ENCODE assay signal across 12 cellular contexts in genomic region chr9:37836386-37836785, GRCh38. TPM values are rescaled to one million over a fixed set of nuclear protein-coding genes. Genes with fewer than 3 reads are reported as not detected.
DNase-seq lines count a peak whose midpoint lies in the region; ATAC-seq, FAIRE-seq and TF ChIP-seq lines count a peak whose summit lies in the region.
"Had no signal": no experiment of that assay in that cellular context is flagged by ENCODE, and none has a peak within 500 bp of the region (broad histone marks: within the 10 kb centered on the region; RNA-seq: fewer than 3 reads in every experiment).

No MANE protein-coding gene starts in this region.

- H3K27ac Mint-ChIP-seq in activated CD8-positive, alpha-beta memory T cell treated with anti-CD3 and anti-CD28 coated beads, Interleukin-2, amount 10 ng/mL, durations not matched to agents 7 days and 5 days, result no peak overlapping the region
- no peak overlapping the region for H3K27ac Mint-ChIP-seq in CD8-positive, alpha-beta memory T cell
- no peak overlapping the region for H3K27ac Mint-ChIP-seq in GM23338

- no peaks in the 10 kb centered on the region for H3K4me1 ChIP-seq in CD8-positive, alpha-beta memory T cell (ENCODE audit: insufficient read depth, low read length)
- no peaks in the 10 kb centered on the region for H3K4me1 ChIP-seq in GM23338 (ENCODE audit: insufficient read depth)
- H3K4me1 ChIP-seq: gastrocnemius medialis, thyroid gland had no signal

- peak; percentile 88 for FAIRE-seq in islet of Langerhans (lab: Jason Lieb, UNC)
- FAIRE-seq: H1 had no signal

- peaks cover 7% of the 10 kb centered on the region for H3K4me1 Mint-ChIP-seq in activated CD8-positive, alpha-beta memory T cell treated with anti-CD3 and anti-CD28 coated beads, Interleukin-2, amount 10 ng/mL, durations not matched to agents 7 days and 5 days
- H3K4me1 Mint-ChIP-seq in CD8-positive, alpha-beta memory T cell, result peaks cover 5 to 18% (median 6%) of the 10 kb centered on the region in 3 donors
- H3K4me1 Mint-ChIP-seq in GM23338, result no peaks in the 10 kb centered on the region

- CTCF ChIA-PET in activated CD8-positive, alpha-beta memory T cell treated with anti-CD3 and anti-CD28 coated beads, Interleukin-2, amount 10 ng/mL, durations not matched to agents 7 days and 5 days (lab: Charles Lee), result no interaction called here
- CTCF ChIA-PET in CD8-positive, alpha-beta memory T cell (lab: Charles Lee), result no interaction called here

- POLR2A ChIA-PET in CD8-positive, alpha-beta memory T cell (lab: Charles Lee), result no interaction called here

- H2AFZ ChIP-seq in GM23338, result no peak overlapping the region

- H3K4me3 ChIP-seq in CD8-positive, alpha-beta memory T cell (ENCODE audit: low read length), result no peak overlapping the region
- H3K4me3 ChIP-seq in GM23338, result no peak overlapping the region
- H3K4me3 ChIP-seq: gastrocnemius medialis, thyroid gland had no signal

- H3K27me3 Mint-ChIP-seq in activated CD8-positive, alpha-beta memory T cell treated with anti-CD3 and anti-CD28 coated beads, Interleukin-2, amount 10 ng/mL, durations not matched to agents 7 days and 5 days, result no peaks in the 10 kb centered on the region
- no peaks in the 10 kb centered on the region for H3K27me3 Mint-ChIP-seq in CD8-positive, alpha-beta memory T cell
- peaks cover 3% of the 10 kb centered on the region for H3K27me3 Mint-ChIP-seq in GM23338 (ENCODE audit: insufficient read depth, low read depth, poor library complexity)

- no peaks in the 10 kb centered on the region for H3K9me3 ChIP-seq in CD8-positive, alpha-beta memory T cell (ENCODE audit: low read length)
- H3K9me3 ChIP-seq: gastrocnemius medialis, thyroid gland had no signal

- peaks cover 5% of the 10 kb centered on the region for H3K36me3 Mint-ChIP-seq in activated CD8-positive, alpha-beta memory T cell treated with anti-CD3 and anti-CD28 coated beads, Interleukin-2, amount 10 ng/mL, durations not matched to agents 7 days and 5 days
- H3K36me3 Mint-ChIP-seq in CD8-positive, alpha-beta memory T cell, result peaks cover 0 to 32% (median 6%) of the 10 kb centered on the region in 3 donors
- no peaks in the 10 kb centered on the region for H3K36me3 Mint-ChIP-seq in GM23338 (ENCODE audit: low read depth)

- no peaks in the 10 kb centered on the region for H3K27me3 ChIP-seq in CD8-positive, alpha-beta memory T cell (ENCODE audit: insufficient read depth, low read length, poor library complexity, severe bottlenecking)
- H3K27me3 ChIP-seq in GM23338 (ENCODE audit: insufficient read depth), result no peaks in the 10 kb centered on the region
- H3K27me3 ChIP-seq: gastrocnemius medialis, thyroid gland had no signal

- no peaks in the 10 kb centered on the region; the same call in 1 of the 2 replicates for H4K20me1 ChIP-seq in GM23338 (replicated peaks; ENCODE audit: insufficient read depth)

- DNase-seq in activated CD8-positive, alpha-beta memory T cell treated with anti-CD3 and anti-CD28 coated beads, Interleukin-2, amount 10 ng/mL, durations not matched to agents 7 days and 5 days, result peak; percentile 42
- DNase-seq in activated CD8-positive, alpha-beta memory T cell treated with anti-CD3 and anti-CD28 coated beads, Interleukin-2, amount 50 U/mL, for 48 hours, result no peak
- DNase-seq in CD8-positive, alpha-beta memory T cell, result no peak
- no peak for DNase-seq in GM23338 (ENCODE audit: low spot score)
- no peak for DNase-seq in cerebellar cortex (ENCODE audit: low spot score)
- DNase-seq: gastrocnemius medialis, NCI-H1694 treated with DMSO at 0.1 percent for 48 hours, thyroid gland had no signal

- H3K4me2 ChIP-seq in GM23338, result no peak overlapping the region

- peak; percentile 39 for ATAC-seq in activated CD8-positive, alpha-beta memory T cell treated with anti-CD3 and anti-CD28 coated beads, Interleukin-2, amount 10 ng/mL, durations not matched to agents 7 days and 5 days
- ATAC-seq in GM21515 (IDR thresholded peaks at IDR 0.05; ENCODE audit: unreplicated experiment) (peak; percentile 81), HG03139 (IDR thresholded peaks at IDR 0.05; ENCODE audit: unreplicated experiment) (peak; percentile 65), GM23338 (no peak)
- ATAC-seq: gastrocnemius medialis had no signal

- H3K36me3 ChIP-seq in CD8-positive, alpha-beta memory T cell (ENCODE audit: insufficient read depth, low read length), result no peaks in the 10 kb centered on the region
- H3K36me3 ChIP-seq in GM23338 (ENCODE audit: insufficient read depth), result no peaks in the 10 kb centered on the region; the same call in 1 of the 2 replicates
- H3K36me3 ChIP-seq: thyroid gland had no signal

- no peaks in the 10 kb centered on the region for H3K9me3 Mint-ChIP-seq in activated CD8-positive, alpha-beta memory T cell treated with anti-CD3 and anti-CD28 coated beads, Interleukin-2, amount 10 ng/mL, durations not matched to agents 7 days and 5 days (ENCODE audit: low read depth)
- no peaks in the 10 kb centered on the region for H3K9me3 Mint-ChIP-seq in CD8-positive, alpha-beta memory T cell
- H3K9me3 Mint-ChIP-seq in GM23338, result no peaks in the 10 kb centered on the region

- H3K79me2 ChIP-seq in GM23338 (replicated peaks; ENCODE audit: insufficient read depth), result no peaks in the 10 kb centered on the region

- TF ChIP-seq CTCF in GM23338 (conservative IDR thresholded peaks at IDR 0.05; ENCODE audit: low read depth in 2 of 2), result no peak

- H3K9me2 ChIP-seq in GM23338 (ENCODE audit: insufficient read depth), result no peaks in the 10 kb centered on the region

- H3K27ac ChIP-seq in CD8-positive, alpha-beta memory T cell (ENCODE audit: low read depth, low read length), result no peak overlapping the region
- H3K27ac ChIP-seq in GM23338 (ENCODE audit: low read depth), result no peak overlapping the region
- H3K27ac ChIP-seq: gastrocnemius medialis, thyroid gland had no signal

- H3K4me3 Mint-ChIP-seq in activated CD8-positive, alpha-beta memory T cell treated with anti-CD3 and anti-CD28 coated beads, Interleukin-2, amount 10 ng/mL, durations not matched to agents 7 days and 5 days, result no peak overlapping the region
- H3K4me3 Mint-ChIP-seq in CD8-positive, alpha-beta memory T cell, result no peak overlapping the region
- H3K4me3 Mint-ChIP-seq in GM23338, result no peak overlapping the region

- no peaks in the 10 kb centered on the region for H3F3A ChIP-seq in GM23338 (replicated peaks; ENCODE audit: low read depth)

TF ChIP-seq in GM23338, 12 proteins besides CTCF, POLR2A, EP300 and RAD21 (continues in another document):
- TF ChIP-seq STAT1 (IDR thresholded peaks at IDR 0.05; ENCODE audit: unreplicated experiment) (no peak), JUNB (IDR thresholded peaks at IDR 0.05; ENCODE audit: unreplicated experiment) (no peak), ZNF114 (CRISPR knock-in tag; IDR thresholded peaks at IDR 0.05) (no peak), CREB1 (CRISPR knock-in tag; IDR thresholded peaks at IDR 0.05; ENCODE audit: low read depth) (no peak), REST (IDR thresholded peaks at IDR 0.05; ENCODE audit: unreplicated experiment) (no peak), ZNF331 (CRISPR knock-in tag; IDR thresholded peaks at IDR 0.05; ENCODE audit: low read depth) (no peak)

RNA-seq across cellular contexts. Expression of gene DCAF10, which starts 35.8 kb away (rescaled TPM):
- total RNA-seq in activated CD8-positive, alpha-beta memory T cell treated with anti-CD3 and anti-CD28 coated beads, Interleukin-2, amount 10 ng/mL, durations not matched to agents 7 days and 5 days, result 10 to 100 TPM; 17.2 to 20.9 TPM
- total RNA-seq in CD8-positive, alpha-beta memory T cell, result 10 to 100 TPM; 14.9 to 15.1 TPM
- 27.2 TPM for polyA plus RNA-seq in CD8-positive, alpha-beta memory T cell
- total RNA-seq in GM23338 (2014; rRNA removed; shearing (Covaris generic)), result 11.5 and 14.3 TPM in 2 replicates
- 6.2 and 6.6 TPM in 2 replicates for polyA plus RNA-seq in GM23338 (2016; fragmentation: Nextera tagmentation; extraction: Ambion mirVana)

RNA-seq across cellular contexts. Expression of gene EXOSC3, which starts 51.5 kb away (rescaled TPM):
- total RNA-seq in activated CD8-positive, alpha-beta memory T cell treated with anti-CD3 and anti-CD28 coated beads, Interleukin-2, amount 10 ng/mL, durations not matched to agents 7 days and 5 days, result 10 to 100 TPM; 88.1 to 98.7 TPM
- total RNA-seq in CD8-positive, alpha-beta memory T cell, result 100 to 1,000 TPM; 107 to 112 TPM
- polyA plus RNA-seq in CD8-positive, alpha-beta memory T cell, result 23.8 TPM
- 59.9 and 62.3 TPM in 2 replicates for total RNA-seq in GM23338 (2014; rRNA removed; shearing (Covaris generic))
- polyA plus RNA-seq in GM23338 (2016; fragmentation: Nextera tagmentation; extraction: Ambion mirVana), result 143 and 149 TPM in 2 replicates
